In genomic region chr7:73683916-73684693, GRCh38 we compare ENCODE assay signal across 7 cellular contexts. TPM values are rescaled to one million over a fixed set of nuclear protein-coding genes. Genes with fewer than 3 reads are reported as not detected.
DNase-seq lines count a peak whose midpoint lies in the region; TF ChIP-seq lines count a peak whose summit lies in the region.

No MANE protein-coding gene starts in this region.

- H3F3A ChIP-seq in GM23248 (ENCODE audit: insufficient read depth) = no peaks in the 10 kb centered on the region

- H3K4me3 ChIP-seq in GM23248 (peak overlapping the region; percentile 100), neutrophil (ENCODE audit: low read depth in 1 of 2, low read length in 1 of 2) (peak overlapping the region; percentile 93 to 99)

- peaks cover 12% of the 10 kb centered on the region for H3K4me1 ChIP-seq in GM23248 (ENCODE audit: insufficient read depth)
- peaks cover 17 to 20% of the 10 kb centered on the region in 2 experiments for H3K4me1 ChIP-seq in neutrophil (ENCODE audit: control insufficient read depth in 1 of 2, insufficient read depth in 1 of 2, low read depth in 1 of 2, low read length in 1 of 2)

- H4K20me1 ChIP-seq in GM23248 (ENCODE audit: insufficient read depth) = no peaks in the 10 kb centered on the region; the same call in 1 of the 2 replicates

- H3K4me2 ChIP-seq in GM23248 (ENCODE audit: unreplicated experiment) = peak overlapping the region; percentile 99

- H3K9me3 ChIP-seq in GM23248 (ENCODE audit: low read depth) = no peaks in the 10 kb centered on the region
- no peaks in the 10 kb centered on the region for H3K9me3 ChIP-seq in neutrophil

- H3K79me2 ChIP-seq in GM23248 (ENCODE audit: insufficient read depth) = peaks cover 82% of the 10 kb centered on the region

- peaks cover 8% of the 10 kb centered on the region; the same call in 1 of the 2 replicates for H3K36me3 ChIP-seq in GM23248 (ENCODE audit: low read depth)
- peaks cover 15% of the 10 kb centered on the region for H3K36me3 ChIP-seq in neutrophil

- TF ChIP-seq CTCF in neutrophil (IDR thresholded peaks at IDR 0.05) = no peak

- H3K9me2 ChIP-seq in GM23248 (ENCODE audit: insufficient read depth) = no peaks in the 10 kb centered on the region

- H3K27me3 ChIP-seq in GM23248 (replicated peaks; ENCODE audit: insufficient read depth) (no peaks in the 10 kb centered on the region), neutrophil (no peaks in the 10 kb centered on the region)

- in situ Hi-C loops in GM23248 (cut with MboI) = no loop called here

- peak overlapping the region; percentile 92 for H3K9ac ChIP-seq in GM23248

- H2AFZ ChIP-seq in GM23248 = peak overlapping the region; percentile 99

- WGBS in GM23248 (ENCODE audit: low coverage in 1 of 2, low lambda C conversion rate in 2 of 2, missing lambda C conversion rate in 2 of 2), 2 experiments = 15 to 16% methylated on average over 39 to 46 of the region's 46 CpGs

- DNase-seq in GM23248 (peak; percentile 51), OCI-M1 (lab: John Stamatoyannopoulos, UW) (peak; percentile 52), epithelial cell of prostate (ENCODE audit: low read depth, low spot score) (no peak), NCI-H2171 treated with DMSO at 0.1 percent for 48 hours (lab: John Stamatoyannopoulos, UW) (no peak), caudate nucleus (lab: John Stamatoyannopoulos, UW) (no peak)
- no peak for DNase-seq in stimulated activated CD4-positive, alpha-beta T cell treated with anti-CD3 and anti-CD28 coated beads, Interleukin-4, amount 100 ng/mL, for 24 hours

- peak overlapping the region; percentile 71 for H3K27ac ChIP-seq in GM23248
- peak overlapping the region; percentile 53 for H3K27ac ChIP-seq in epithelial cell of prostate
- peak overlapping the region; percentile 67 for H3K27ac ChIP-seq in neutrophil
- H3K27ac ChIP-seq in caudate nucleus (ENCODE audit: low read depth, low read length) = no peak overlapping the region

RNA-seq across cellular contexts. Expression of gene BUD23, which starts 0.7 kb away (rescaled TPM):
- 36.2 and 48.2 TPM in 2 replicates for total RNA-seq in GM23248 (2014; rRNA removed; shearing (Covaris generic))
- polyA plus RNA-seq in GM23248 (2016; fragmentation: Nextera tagmentation; extraction: Ambion mirVana) = 95.1 and 98.5 TPM in 2 replicates

RNA-seq across cellular contexts. Expression of gene DNAJC30, which starts 0.9 kb away (rescaled TPM):
- 5.2 and 5.7 TPM in 2 replicates for total RNA-seq in GM23248 (2014; rRNA removed; shearing (Covaris generic))
- 12.7 and 14.3 TPM in 2 replicates for polyA plus RNA-seq in GM23248 (2016; fragmentation: Nextera tagmentation; extraction: Ambion mirVana)

RNA-seq across cellular contexts. Expression of gene VPS37D, which starts 16.5 kb away (rescaled TPM):
- total RNA-seq in GM23248 (2014; rRNA removed; shearing (Covaris generic)) = 3.5 and 5.9 TPM in 2 replicates
- polyA plus RNA-seq in GM23248 (2016; fragmentation: Nextera tagmentation; extraction: Ambion mirVana) = 1.2 and 1.3 TPM in 2 replicates

RNA-seq across cellular contexts. Expression of gene STX1A, which starts 35.4 kb away (rescaled TPM):
- 10.9 and 20.6 TPM in 2 replicates for total RNA-seq in GM23248 (2014; rRNA removed; shearing (Covaris generic))
- 10.1 and 12.0 TPM in 2 replicates for polyA plus RNA-seq in GM23248 (2016; fragmentation: Nextera tagmentation; extraction: Ambion mirVana)

RNA-seq across cellular contexts. Expression of gene ABHD11, which starts 54.5 kb away (rescaled TPM):
- total RNA-seq in GM23248 (2014; rRNA removed; shearing (Covaris generic)) = 8.9 and 20.8 TPM in 2 replicates
- polyA plus RNA-seq in GM23248 (2016; fragmentation: Nextera tagmentation; extraction: Ambion mirVana) = 17.6 and 18.1 TPM in 2 replicates

Comparison
In these comparisons a context has a peak if more than half of its experiments do, and no peak if none do; other contexts are left out.
1. DNase-seq: peak in GM23248 (single experiment) and OCI-M1 (single experiment); none in epithelial cell of prostate (single experiment), NCI-H2171 treated with DMSO at 0.1 percent for 48 hours (single experiment), caudate nucleus (0 of 61) and stimulated activated CD4-positive, alpha-beta T cell treated with anti-CD3 and anti-CD28 coated beads, Interleukin-4, amount 100 ng/mL, for 24 hours (single experiment).